In the genomic region with DNA sequence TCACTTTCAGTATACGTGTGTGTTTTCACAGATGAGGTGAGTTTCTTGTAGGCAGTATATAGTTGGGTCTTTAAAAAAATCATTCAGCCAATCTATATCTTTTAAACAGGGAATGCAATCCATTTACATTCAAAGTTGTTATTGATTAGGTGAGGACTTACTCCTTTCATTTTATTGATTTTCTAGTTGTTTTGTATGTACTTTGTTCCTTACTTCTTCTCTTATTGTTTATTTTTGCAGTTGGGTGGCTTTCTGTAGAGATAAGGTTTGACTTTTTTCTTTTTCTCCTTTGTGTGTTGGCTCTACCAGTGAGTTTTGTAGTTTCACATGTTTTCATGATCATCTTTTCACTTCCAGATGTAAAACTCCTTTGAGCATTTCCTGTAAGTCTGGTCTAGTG, we compare ENCODE assay signal across 21 cellular contexts.
DNase-seq lines count a peak whose midpoint lies in the region; ATAC-seq, FAIRE-seq and TF ChIP-seq lines count a peak whose summit lies in the region.
"Had no signal": no experiment of that assay in that cellular context is flagged by ENCODE, and none has a peak within 500 bp of the region (broad histone marks: within the 10 kb centered on the region; RNA-seq: fewer than 3 reads in every experiment).

No MANE protein-coding gene starts in this region.

- TF ChIP-seq RAD21 in A549 (conservative IDR thresholded peaks at IDR 0.05 in 1 of 2, IDR thresholded peaks at IDR 0.05 in 1 of 2) (no peak), HepG2 (CRISPR knock-in tag; IDR thresholded peaks at IDR 0.05) (no peak)

- TF ChIP-seq POLR2A in A549 (IDR thresholded peaks at IDR 0.05; ENCODE audit: low read length) (no peak), HepG2 (IDR thresholded peaks at IDR 0.05; ENCODE audit: insufficient read depth in 1 of 2, low read depth in 2 of 2, low read length in 2 of 2) (no peak)

- CTCF ChIA-PET in A549 (lab: Yijun Ruan, JAX) (no interaction called here), HepG2 (lab: Yijun Ruan, JAX; ENCODE audit: low intra/inter-chr PET ratio, low total read pairs) (no interaction called here)

- H3K27ac ChIP-seq in A549 (no peak overlapping the region), MM.1S (ENCODE audit: low read length) (peak overlapping the region; percentile 23; the same call in 1 of the 2 replicates), SK-N-MC (peak overlapping the region; percentile 8; the same call in 1 of the 2 replicates), HepG2 (ENCODE audit: extremely low read length, insufficient read depth, low read length) (peak overlapping the region; percentile 48)
- H3K27ac ChIP-seq: BLaER1, C4-2B had no signal

- H3K36me3 ChIP-seq in MM.1S (replicated peaks; ENCODE audit: insufficient read depth, low read length) (no peaks in the 10 kb centered on the region), SK-N-MC (ENCODE audit: insufficient read depth, low read length) (no peaks in the 10 kb centered on the region), HepG2 (replicated peaks in 1 of 2; ENCODE audit: control insufficient read depth in 1 of 2, insufficient read depth in 2 of 2, low read length in 2 of 2) (no peaks in the 10 kb centered on the region)
- H3K36me3 ChIP-seq: BLaER1, HAP-1 had no signal

- no peak for ATAC-seq in A549
- peak; percentile 80 for ATAC-seq in HepG2
- ATAC-seq in HG03039 (IDR thresholded peaks at IDR 0.05; ENCODE audit: unreplicated experiment), result no peak
- no peak for ATAC-seq in HG02610 (IDR thresholded peaks at IDR 0.05; ENCODE audit: unreplicated experiment)
- ATAC-seq: CD8-positive, alpha-beta T cell had no signal

- BruUV-seq in HepG2 (replicated peaks; lab: Mats Ljungman, UMichigan), result no TSS peak

- DNase-seq in A549 (ENCODE audit: low read depth in 1 of 2, low spot score in 1 of 2) (no peak), MM.1S (no peak), SK-N-MC (ENCODE audit: low read depth, low spot score) (no peak), HepG2 (ENCODE audit: low spot score) (no peak), SK-N-DZ (ENCODE audit: low spot score) (no peak)
- DNase-seq: 8988T; Caco-2; CD4-positive, CD25-positive, alpha-beta regulatory T cell; CD8-positive, alpha-beta T cell; DMS153; DND-41; GOT3; HFFc6 had no signal

- WGBS in A549 (ENCODE audit: missing lambda C conversion rate), result 0% methylated on average over 1 of the region's 1 CpG
- 0% methylated on average over 1 of the region's 1 CpG for WGBS in HepG2 (ENCODE audit: low lambda C conversion rate)

- intact Hi-C loops in HepG2 (cut with micrococcal nuclease; ENCODE audit: unreplicated experiment), result no loop called here

- H3K4me1 ChIP-seq in A549 (no peaks in the 10 kb centered on the region), MM.1S (ENCODE audit: low read length) (no peaks in the 10 kb centered on the region), HepG2 (ENCODE audit: insufficient read depth, low read length) (peaks cover 29% of the 10 kb centered on the region)
- H3K4me1 ChIP-seq: BLaER1, Caco-2, HAP-1 had no signal

- H3K9me2 ChIP-seq in MM.1S (replicated peaks; ENCODE audit: insufficient read depth, low read length), result no peaks in the 10 kb centered on the region

- no peak for TF ChIP-seq EP300 in A549 (IDR thresholded peaks at IDR 0.05)
- peak in 1 of 2 experiments; percentile 18; a peak in 1 of 4 replicates for TF ChIP-seq EP300 in HepG2 (IDR thresholded peaks at IDR 0.05; ENCODE audit: low read depth in 2 of 2, low read length in 2 of 2)
- TF ChIP-seq EP300 in HepG2 (CRISPR knock-in tag; IDR thresholded peaks at IDR 0.05; ENCODE audit: borderline replicate concordance), result no peak

- H3K79me2 ChIP-seq in MM.1S (ENCODE audit: low read length) (no peaks in the 10 kb centered on the region), HepG2 (ENCODE audit: insufficient read depth, low read length) (no peaks in the 10 kb centered on the region)

- TF ChIP-seq CTCF in A549 (IDR thresholded peaks at IDR 0.05), result no peak
- no peak for TF ChIP-seq CTCF in MM.1S (IDR thresholded peaks at IDR 0.05; ENCODE audit: low read length)
- no peak for TF ChIP-seq CTCF in HepG2 (CRISPR knock-in tag; IDR thresholded peaks at IDR 0.05)

- H4K20me1 ChIP-seq in MM.1S (ENCODE audit: insufficient read depth, low read length) (no peaks in the 10 kb centered on the region), HepG2 (ENCODE audit: insufficient read depth, low read length) (no peaks in the 10 kb centered on the region)
- H4K20me1 ChIP-seq: BLaER1 had no signal

- in situ Hi-C loops in HepG2 (cut with HindIII; ENCODE audit: extremely low pct_ligation_motif_present, low pct_unique_long_range_greater_than_20kb), result no loop called here

- no peaks in the 10 kb centered on the region for H3K9me3 ChIP-seq in A549
- no peaks in the 10 kb centered on the region for H3K9me3 ChIP-seq in MM.1S (replicated peaks; ENCODE audit: insufficient read depth, low read length)
- H3K9me3 ChIP-seq in SK-N-MC (ENCODE audit: low read depth, low read length), result no peaks in the 10 kb centered on the region
- H3K9me3 ChIP-seq in HepG2 (ENCODE audit: low read length), result no peaks in the 10 kb centered on the region
- H3K9me3 ChIP-seq: BLaER1, Caco-2, HAP-1 had no signal

- H3K9ac ChIP-seq in MM.1S (ENCODE audit: low read length) (no peak overlapping the region), SK-N-MC (ENCODE audit: insufficient read length) (no peak overlapping the region), HepG2 (ENCODE audit: insufficient read depth, low read depth, low read length) (no peak overlapping the region)
- H3K9ac ChIP-seq: BLaER1 had no signal

- POLR2A ChIA-PET in A549 (lab: Yijun Ruan, JAX), result no interaction called here
- POLR2A ChIA-PET in HepG2 (lab: Yijun Ruan, JAX), result no interaction called here

- no peak overlapping the region for H3K4me3 ChIP-seq in A549
- H3K4me3 ChIP-seq in MM.1S (ENCODE audit: low read length), result no peak overlapping the region
- H3K4me3 ChIP-seq in SK-N-MC, result no peak overlapping the region
- no peak overlapping the region for H3K4me3 ChIP-seq in HepG2 (replicated peaks in 1 of 3; ENCODE audit: insufficient read depth in 1 of 3, low read depth in 2 of 3, low read length in 3 of 3)
- H3K4me3 ChIP-seq: BLaER1, HAP-1 had no signal

- H3K27me3 ChIP-seq in MM.1S (replicated peaks; ENCODE audit: insufficient read depth, low read length) (no peaks in the 10 kb centered on the region), HepG2 (ENCODE audit: control insufficient read depth in 1 of 2, insufficient read depth in 2 of 2, low read length in 2 of 2) (no peaks in the 10 kb centered on the region)

- no peak overlapping the region for H3K4me2 ChIP-seq in A549
- peak overlapping the region; percentile 32; the same call in 1 of the 2 replicates for H3K4me2 ChIP-seq in MM.1S (ENCODE audit: low read depth, low read length)
- H3K4me2 ChIP-seq in HepG2 (ENCODE audit: low read depth, low read length), result peak overlapping the region; percentile 53; the same call in 1 of the 2 replicates
- H3K4me2 ChIP-seq: BLaER1 had no signal

- FAIRE-seq in A549 (lab: Jason Lieb, UNC) (peak; percentile 56), HepG2 (lab: Jason Lieb, UNC) (peak; percentile 44)
- FAIRE-seq: G401.6, GM12892, H54 had no signal

- H3F3A ChIP-seq in MM.1S (ENCODE audit: insufficient read depth, low read length), result peaks cover 4% of the 10 kb centered on the region; the same call in 1 of the 2 replicates

- H2AFZ ChIP-seq in MM.1S (ENCODE audit: low read length) (no peak overlapping the region), HepG2 (ENCODE audit: low read length) (no peak overlapping the region)

TF ChIP-seq in A549, 52 proteins besides CTCF, POLR2A, EP300 and RAD21 (continues in another document):
- TF ChIP-seq, protein P1, sequence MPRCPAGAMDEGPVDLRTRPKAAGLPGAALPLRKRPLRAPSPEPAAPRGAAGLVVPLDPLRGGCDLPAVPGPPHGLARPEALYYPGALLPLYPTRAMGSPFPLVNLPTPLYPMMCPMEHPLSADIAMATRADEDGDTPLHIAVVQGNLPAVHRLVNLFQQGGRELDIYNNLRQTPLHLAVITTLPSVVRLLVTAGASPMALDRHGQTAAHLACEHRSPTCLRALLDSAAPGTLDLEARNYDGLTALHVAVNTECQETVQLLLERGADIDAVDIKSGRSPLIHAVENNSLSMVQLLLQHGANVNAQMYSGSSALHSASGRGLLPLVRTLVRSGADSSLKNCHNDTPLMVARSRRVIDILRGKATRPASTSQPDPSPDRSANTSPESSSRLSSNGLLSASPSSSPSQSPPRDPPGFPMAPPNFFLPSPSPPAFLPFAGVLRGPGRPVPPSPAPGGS (IDR thresholded peaks at IDR 0.05), result no peak
- TF ChIP-seq, protein P2, sequence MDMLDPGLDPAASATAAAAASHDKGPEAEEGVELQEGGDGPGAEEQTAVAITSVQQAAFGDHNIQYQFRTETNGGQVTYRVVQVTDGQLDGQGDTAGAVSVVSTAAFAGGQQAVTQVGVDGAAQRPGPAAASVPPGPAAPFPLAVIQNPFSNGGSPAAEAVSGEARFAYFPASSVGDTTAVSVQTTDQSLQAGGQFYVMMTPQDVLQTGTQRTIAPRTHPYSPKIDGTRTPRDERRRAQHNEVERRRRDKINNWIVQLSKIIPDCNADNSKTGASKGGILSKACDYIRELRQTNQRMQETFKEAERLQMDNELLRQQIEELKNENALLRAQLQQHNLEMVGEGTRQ (IDR thresholded peaks at IDR 0.05), result no peak

TF ChIP-seq in HepG2, 621 proteins besides CTCF, POLR2A, EP300 and RAD21 (continues in another document):
- TF ChIP-seq ZNF24 (IDR thresholded peaks at IDR 0.05) (no peak), CAMTA2 (CRISPR knock-in tag; IDR thresholded peaks at IDR 0.05; ENCODE audit: borderline replicate concordance) (no peak), RARA (CRISPR knock-in tag; IDR thresholded peaks at IDR 0.05) (peak; percentile 20; the same call in 1 of the 2 replicates)
- TF ChIP-seq, protein P3, sequence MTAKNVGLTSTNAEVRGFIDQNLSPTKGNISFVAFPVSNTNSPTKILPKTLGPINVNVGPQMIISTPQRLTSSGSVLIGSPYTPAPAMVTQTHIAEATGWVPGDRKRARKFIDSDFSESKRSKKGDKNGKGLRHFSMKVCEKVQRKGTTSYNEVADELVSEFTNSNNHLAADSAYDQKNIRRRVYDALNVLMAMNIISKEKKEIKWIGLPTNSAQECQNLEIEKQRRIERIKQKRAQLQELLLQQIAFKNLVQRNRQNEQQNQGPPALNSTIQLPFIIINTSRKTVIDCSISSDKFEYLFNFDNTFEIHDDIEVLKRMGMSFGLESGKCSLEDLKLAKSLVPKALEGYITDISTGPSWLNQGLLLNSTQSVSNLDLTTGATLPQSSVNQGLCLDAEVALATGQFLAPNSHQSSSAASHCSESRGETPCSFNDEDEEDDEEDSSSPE (CRISPR knock-in tag; IDR thresholded peaks at IDR 0.05), result no peak

Comparison
In these comparisons a context has a peak if more than half of its experiments do, and no peak if none do; other contexts are left out.
1. H3K27ac ChIP-seq: peak in MM.1S (single experiment), SK-N-MC (single experiment) and HepG2 (single experiment); none in A549 (0 of 2).